ENCODE assay signal across 10 cellular contexts in the genomic region with DNA sequence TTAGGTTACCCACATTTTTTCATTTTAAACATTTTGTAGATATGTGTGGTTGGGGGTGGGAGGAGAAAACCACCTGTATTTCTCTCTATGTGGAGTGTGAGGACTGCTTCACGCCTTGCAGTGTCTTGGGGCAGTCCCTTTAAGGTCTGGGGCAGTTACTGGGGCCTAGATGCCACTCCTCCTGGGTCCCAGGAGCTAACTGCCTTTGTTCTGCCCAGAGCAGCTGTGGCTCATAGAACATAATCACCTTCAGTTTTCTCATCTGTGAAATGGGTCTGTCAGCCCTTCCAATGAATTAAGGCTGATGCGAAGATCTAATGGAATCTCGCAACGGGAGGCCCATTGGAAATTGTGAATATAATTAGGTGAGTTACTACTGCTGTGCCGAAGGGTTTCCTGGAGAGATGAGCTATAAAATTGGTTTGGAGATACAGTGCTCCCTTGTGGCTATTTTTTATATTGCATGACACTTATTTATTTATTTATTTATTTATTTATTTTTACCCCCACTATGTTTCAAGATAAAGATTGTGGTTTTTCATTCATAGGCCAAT. TPM values are rescaled to one million over a fixed set of nuclear protein-coding genes. Genes with fewer than 3 reads are reported as not detected.
DNase-seq lines count a peak whose midpoint lies in the region; ATAC-seq, FAIRE-seq and TF ChIP-seq lines count a peak whose summit lies in the region.
"Had no signal": no experiment of that assay in that cellular context is flagged by ENCODE, and none has a peak within 500 bp of the region (broad histone marks: within the 10 kb centered on the region; RNA-seq: fewer than 3 reads in every experiment).

No MANE protein-coding gene starts in this region.

- peak; percentile 59 for FAIRE-seq in RCC 7860 (lab: Jason Lieb, UNC)
- FAIRE-seq: endothelial cell of umbilical vein had no signal

- H3K27me3 ChIP-seq in fibroblast of lung (ENCODE audit: control insufficient read depth, insufficient read depth, low read length): no peaks in the 10 kb centered on the region
- H3K27me3 ChIP-seq in gastrocnemius medialis: peaks cover 0 to 8% (median 0%) of the 10 kb centered on the region in 3 donors

- in situ Hi-C loops in gastrocnemius medialis (cut with MboI; ENCODE audit: low sequenced_read_pairs in 4 of 4): no loop called here

- H3K36me3 ChIP-seq in fibroblast of lung (ENCODE audit: control insufficient read depth, insufficient read depth, low read length) (no peaks in the 10 kb centered on the region), gastrocnemius medialis (no peaks in the 10 kb centered on the region)

- intact Hi-C loops in gastrocnemius medialis (cut with DNase I; ENCODE audit: low total_unique reads): loop anchor here (1.0 kb wide), 1 partner anchor 39 kb away; no protein-coding TSS in a partner anchor

- TF ChIP-seq CTCF in AG10803 (conservative IDR thresholded peaks at IDR 0.05; ENCODE audit: low read length): peak; percentile 54
- no peak for TF ChIP-seq CTCF in GM20000 (IDR thresholded peaks at IDR 0.05; ENCODE audit: extremely low read depth, missing control alignments)
- TF ChIP-seq CTCF in fibroblast of lung (conservative IDR thresholded peaks at IDR 0.05 in 1 of 2, IDR thresholded peaks at IDR 0.05 in 1 of 2; ENCODE audit: low read depth in 1 of 2, low read length in 2 of 2): peak; percentile 22 to 26
- TF ChIP-seq CTCF in gastrocnemius medialis (IDR thresholded peaks at IDR 0.05 in 4 of 5, conservative IDR thresholded peaks at IDR 0.05 in 1 of 5): peak; percentile 18 to 72 (median 38)

- H3K4me3 ChIP-seq in AG10803 (ENCODE audit: low read length): no peak overlapping the region
- H3K4me3 ChIP-seq in fibroblast of lung (replicated peaks in 1 of 4; ENCODE audit: control extremely low read depth in 1 of 4, insufficient read depth in 1 of 4, low read depth in 3 of 4, low read length in 4 of 4): no peak overlapping the region
- H3K4me3 ChIP-seq in gastrocnemius medialis: no peak overlapping the region

- H3K79me2 ChIP-seq in fibroblast of lung (ENCODE audit: control insufficient read depth, insufficient read depth, low read length): no peaks in the 10 kb centered on the region

- no peak overlapping the region for H2AFZ ChIP-seq in fibroblast of lung (ENCODE audit: low read length)

- ATAC-seq in gastrocnemius medialis (no peak), HG02870 (IDR thresholded peaks at IDR 0.05; ENCODE audit: unreplicated experiment) (no peak)

- no peak overlapping the region for H3K4me2 ChIP-seq in fibroblast of lung (ENCODE audit: extremely low read depth, insufficient read depth, low read length)

- H3K9ac ChIP-seq in fibroblast of lung (ENCODE audit: insufficient read depth, low read length): no peak overlapping the region

- H3K4me1 ChIP-seq in fibroblast of lung (ENCODE audit: control insufficient read depth, extremely low read depth, insufficient read depth, low read length) (no peaks in the 10 kb centered on the region), gastrocnemius medialis (no peaks in the 10 kb centered on the region)

- H3K9me3 ChIP-seq in fibroblast of lung (ENCODE audit: control insufficient read depth, insufficient read depth, low read depth, low read length): no peaks in the 10 kb centered on the region
- no peaks in the 10 kb centered on the region for H3K9me3 ChIP-seq in gastrocnemius medialis

- H3K27ac ChIP-seq in fibroblast of lung (ENCODE audit: insufficient read depth, low read length): no peak overlapping the region
- H3K27ac ChIP-seq in gastrocnemius medialis: no peak overlapping the region
- H3K27ac ChIP-seq: HL-60 had no signal

- DNase-seq in AG10803 (ENCODE audit: low read depth) (peak; percentile 44), GM20000 (ENCODE audit: low spot score) (peak; percentile 64), RCC 7860 (ENCODE audit: low spot score) (peak; percentile 48), fibroblast of lung (ENCODE audit: low read depth in 2 of 2) (peak; percentile 24 to 39), gastrocnemius medialis (no peak)
- no peak for DNase-seq in activated naive CD4-positive, alpha-beta T cell (lab: John Stamatoyannopoulos, UW)
- DNase-seq in stimulated activated CD4-positive, alpha-beta T cell treated with anti-CD3 and anti-CD28 coated beads, Interleukin-12 subunit alpha, Interleukin-12 subunit beta, amount 100 ng/mL, for 4 hours: no peak

- H4K20me1 ChIP-seq in fibroblast of lung (ENCODE audit: control insufficient read depth, extremely low read depth, insufficient read depth, low read length): no peaks in the 10 kb centered on the region

- TF ChIP-seq POLR2A in gastrocnemius medialis (IDR thresholded peaks at IDR 0.05): no peak

RNA-seq across cellular contexts. Expression of a gene that starts 22.9 kb away (rescaled TPM):
- total RNA-seq in fibroblast of lung: not detected in 2 replicates
- polyA plus RNA-seq in fibroblast of lung: not detected in 2 replicates
- not detected in 2 replicates for polyA plus RNA-seq in fibroblast of lung (2012)
- polyA minus RNA-seq in fibroblast of lung (ENCODE audit: low replicate concordance): not detected in 2 replicates
- total RNA-seq in gastrocnemius medialis: 10 to 100 TPM in 3 of 4 donors, 1 to 10 TPM in 1; 5.1 to 64.6 (median 42.2) TPM
- total RNA-seq: endothelial cell of umbilical vein had no signal
- polyA plus RNA-seq: endothelial cell of umbilical vein had no signal

RNA-seq across cellular contexts. Expression of a gene that starts 53.4 kb away (rescaled TPM):
- total RNA-seq in fibroblast of lung: not detected in 2 replicates
- polyA plus RNA-seq in fibroblast of lung: not detected in 2 replicates
- not detected in 2 replicates for polyA plus RNA-seq in fibroblast of lung (2012)
- polyA minus RNA-seq in fibroblast of lung (ENCODE audit: low replicate concordance): not detected in 2 replicates
- total RNA-seq in gastrocnemius medialis: not detected
- total RNA-seq: endothelial cell of umbilical vein had no signal
- polyA plus RNA-seq: endothelial cell of umbilical vein had no signal

RNA-seq across cellular contexts. Expression of a gene that starts 57.3 kb away (rescaled TPM):
- not detected in 2 replicates for total RNA-seq in fibroblast of lung
- polyA plus RNA-seq in fibroblast of lung: not detected in 2 replicates
- polyA plus RNA-seq in fibroblast of lung (2012): not detected in 2 replicates
- not detected in 2 replicates for polyA minus RNA-seq in fibroblast of lung (ENCODE audit: low replicate concordance)
- 1 to 10 TPM in 1 of 4 donors, not detected in 3; 1.1 TPM for total RNA-seq in gastrocnemius medialis
- total RNA-seq: endothelial cell of umbilical vein had no signal
- polyA plus RNA-seq: endothelial cell of umbilical vein had no signal

Comparison
In these comparisons a context has a peak if more than half of its experiments do, and no peak if none do; other contexts are left out.
1. DNase-seq: peak in AG10803 (single experiment), GM20000 (single experiment), RCC 7860 (single experiment) and fibroblast of lung (2 of 2); none in gastrocnemius medialis (0 of 2), activated naive CD4-positive, alpha-beta T cell (0 of 4) and stimulated activated CD4-positive, alpha-beta T cell treated with anti-CD3 and anti-CD28 coated beads, Interleukin-12 subunit alpha, Interleukin-12 subunit beta, amount 100 ng/mL, for 4 hours (single experiment).